Comparison of ENCODE assay signal across 9 cellular contexts in the genomic region with DNA sequence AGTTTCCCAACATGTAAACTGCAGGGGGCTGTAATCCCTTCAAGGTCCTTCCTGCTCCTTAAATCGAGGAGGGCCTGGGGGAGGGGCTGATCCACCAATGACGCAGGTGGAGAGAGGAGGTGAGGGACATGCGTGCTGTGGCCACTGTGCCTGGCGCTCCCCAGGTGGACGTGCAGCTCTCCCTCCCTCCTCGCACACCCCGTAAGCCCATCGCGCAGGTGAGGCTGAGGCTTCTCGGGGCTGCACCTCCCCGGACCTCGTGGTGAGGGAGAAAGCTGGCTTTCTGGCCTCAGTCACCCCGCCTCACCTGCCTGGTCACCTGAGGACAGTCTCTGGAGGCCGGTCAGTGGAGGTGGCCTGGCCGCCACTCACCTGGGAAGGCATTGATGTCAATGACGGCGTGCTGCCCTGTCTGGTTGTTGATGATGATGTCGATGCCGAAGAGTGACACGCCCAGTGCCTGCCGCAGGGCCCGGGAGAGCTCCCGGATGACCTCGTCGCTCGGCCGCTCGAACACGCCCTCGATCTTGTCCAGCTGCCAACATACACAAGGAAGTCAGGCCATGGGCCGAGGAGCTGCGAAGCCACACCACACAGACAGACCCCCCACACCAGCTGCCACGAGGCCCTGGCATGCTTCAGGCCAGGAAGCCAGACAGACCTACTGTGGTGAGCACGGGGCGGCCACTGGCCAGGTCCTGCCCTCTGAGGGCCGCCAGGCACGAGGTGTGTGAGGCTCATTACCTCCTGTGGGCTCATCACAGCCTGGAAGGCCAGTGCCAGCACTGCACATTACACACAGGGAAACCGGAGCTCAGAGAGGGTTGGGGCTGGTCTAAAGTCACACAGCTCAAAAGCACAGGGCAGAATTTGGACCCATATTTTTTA. TPM values are rescaled to one million over a fixed set of nuclear protein-coding genes. Genes with fewer than 3 reads are reported as not detected.
DNase-seq lines count a peak whose midpoint lies in the region; ATAC-seq, FAIRE-seq and TF ChIP-seq lines count a peak whose summit lies in the region.
"Had no signal": no experiment of that assay in that cellular context is flagged by ENCODE, and none has a peak within 500 bp of the region (broad histone marks: within the 10 kb centered on the region; RNA-seq: fewer than 3 reads in every experiment).

No MANE protein-coding gene starts in this region.

- POLR2A ChIA-PET in A549 (lab: Yijun Ruan, JAX), result interaction anchor here (0.5 kb wide), 1 partner anchor 323 kb away, joined by 8 read pairs; no protein-coding TSS in a partner anchor

- no peak for TF ChIP-seq CTCF in A549 (IDR thresholded peaks at IDR 0.05)
- no peak for TF ChIP-seq CTCF in chondrocyte (IDR thresholded peaks at IDR 0.05)
- no peak for TF ChIP-seq CTCF in left lung (IDR thresholded peaks at IDR 0.05)

- H3K27me3 ChIP-seq in left lung, result no peaks in the 10 kb centered on the region

- DNase-seq in A549 (ENCODE audit: low read depth in 1 of 2, low spot score in 1 of 2) (peak; percentile 39 to 91), LoVo (ENCODE audit: low spot score) (peak; percentile 83), chondrocyte (ENCODE audit: low spot score) (peak; percentile 76), left lung (peak in 1 of 2 donors; percentile 82), SKM-1 (lab: John Stamatoyannopoulos, UW; ENCODE audit: unreplicated experiment) (no peak), putamen (ENCODE audit: low spot score) (no peak), ecto neural progenitor cell (ENCODE audit: low spot score) (no peak), NCI-H146 treated with DMSO at 0.1 percent for 48 hours (lab: John Stamatoyannopoulos, UW; ENCODE audit: unreplicated experiment) (no peak)
- DNase-seq: CD4-positive, alpha-beta memory T cell had no signal

- intact Hi-C loops in left lung (cut with DNase I), result no loop called here

- no peak for FAIRE-seq in A549 (lab: Jason Lieb, UNC)

- peak; percentile 62 to 87 for ATAC-seq in A549
- ATAC-seq in left lung, result peak; percentile 57

- no peak for TF ChIP-seq RAD21 in A549 (conservative IDR thresholded peaks at IDR 0.05 in 1 of 2, IDR thresholded peaks at IDR 0.05 in 1 of 2)

- H3K4me1 Mint-ChIP-seq in chondrocyte (ENCODE audit: low read depth), result peaks cover 11% of the 10 kb centered on the region
- H3K4me1 Mint-ChIP-seq: CD4-positive, alpha-beta memory T cell had no signal

- H3K27me3 Mint-ChIP-seq in chondrocyte (ENCODE audit: low read depth), result no peaks in the 10 kb centered on the region
- H3K27me3 Mint-ChIP-seq: CD4-positive, alpha-beta memory T cell had no signal

- CTCF ChIA-PET in A549 (lab: Yijun Ruan, JAX), result interaction anchor here (0.6 to 5.3 kb wide), 11 partner anchors 9 to 288 kb away, joined by 3 to 30 read pairs (median 6); a partner anchor contains a TSS

- WGBS in A549 (ENCODE audit: missing lambda C conversion rate), result 33% methylated on average over 28 of the region's 38 CpGs

- no peaks in the 10 kb centered on the region for H3K9me3 ChIP-seq in A549
- no peaks in the 10 kb centered on the region for H3K9me3 ChIP-seq in left lung

- H3K4me3 ChIP-seq in A549 (no peak overlapping the region), left lung (no peak overlapping the region)

- no peak overlapping the region for H3K4me3 Mint-ChIP-seq in chondrocyte (ENCODE audit: unreplicated experiment)
- H3K4me3 Mint-ChIP-seq: CD4-positive, alpha-beta memory T cell had no signal

- H3K36me3 Mint-ChIP-seq in chondrocyte (ENCODE audit: low read depth), result peaks cover 13% of the 10 kb centered on the region

- peak overlapping the region; percentile 34 for H3K4me2 ChIP-seq in A549

- H3K27ac ChIP-seq in A549, result peak overlapping the region; percentile 59 to 88
- no peak overlapping the region for H3K27ac ChIP-seq in left lung

- TF ChIP-seq EP300 in A549 (IDR thresholded peaks at IDR 0.05), result no peak

- H3K9me3 Mint-ChIP-seq in chondrocyte (ENCODE audit: low read depth), result no peaks in the 10 kb centered on the region

- no peak for TF ChIP-seq POLR2A in A549 (IDR thresholded peaks at IDR 0.05; ENCODE audit: low read length)

- peaks cover 20% of the 10 kb centered on the region for H3K4me1 ChIP-seq in A549
- H3K4me1 ChIP-seq in left lung, result no peaks in the 10 kb centered on the region

- peak overlapping the region; percentile 65 for H3K27ac Mint-ChIP-seq in chondrocyte (ENCODE audit: unreplicated experiment)

- peaks cover 2 to 99% of the 10 kb centered on the region in 2 donors for H3K36me3 ChIP-seq in left lung

TF ChIP-seq in A549, 52 proteins besides CTCF, POLR2A, EP300 and RAD21 (continues in another document):
- TF ChIP-seq RNF2 (IDR thresholded peaks at IDR 0.05; ENCODE audit: borderline replicate concordance, low read depth) (peak; percentile 40; the same call in 1 of the 2 replicates), BHLHE40 (IDR thresholded peaks at IDR 0.05; ENCODE audit: low read depth, low read length) (no peak), CBX2 (IDR thresholded peaks at IDR 0.05; ENCODE audit: borderline replicate concordance, low read depth) (no peak), JUN (IDR thresholded peaks at IDR 0.05) (peak in 1 of 2 experiments; percentile 49; a peak in 1 of 5 replicates), MAZ (IDR thresholded peaks at IDR 0.05; ENCODE audit: borderline replicate concordance, low read depth, low read length) (no peak), PHF8 (IDR thresholded peaks at IDR 0.05; ENCODE audit: borderline replicate concordance, low read depth) (no peak), HOXB5 (CRISPR knock-in tag; IDR thresholded peaks at IDR 0.05) (0 out of 2 replicates have a peak, but pooled peaks have one; percentile 52), CBX8 (IDR thresholded peaks at IDR 0.05) (no peak), HEYL (CRISPR knock-in tag; IDR thresholded peaks at IDR 0.05) (no peak), ZFP36 (IDR thresholded peaks at IDR 0.05; ENCODE audit: borderline replicate concordance, partially characterized antibody) (peak; percentile 81), SREBF2 (IDR thresholded peaks at IDR 0.05) (no peak), MAFK (IDR thresholded peaks at IDR 0.05; ENCODE audit: partially characterized antibody) (no peak), FOSL2 (IDR thresholded peaks at IDR 0.05) (no peak), FOSL2 (CRISPR knock-in tag; IDR thresholded peaks at IDR 0.05) (no peak; the same call in 1 of the 2 replicates), KDM1A (IDR thresholded peaks at IDR 0.05; ENCODE audit: low read depth) (peak; percentile 52; the same call in 1 of the 2 replicates), NFE2L2 (conservative IDR thresholded peaks at IDR 0.05; ENCODE audit: low read length) (no peak), FOSB (CRISPR knock-in tag; IDR thresholded peaks at IDR 0.05) (no peak), TFCP2L1 (CRISPR knock-in tag; IDR thresholded peaks at IDR 0.05) (0 out of 2 replicates have a peak, but pooled peaks have one; percentile 42), JUNB (IDR thresholded peaks at IDR 0.05) (no peak), GATA3 (IDR thresholded peaks at IDR 0.05; ENCODE audit: borderline replicate concordance) (peak; percentile 39; the same call in 1 of the 2 replicates), TP53 (CRISPR knock-in tag; IDR thresholded peaks at IDR 0.05) (peak; percentile 86), KDM5A (IDR thresholded peaks at IDR 0.05) (no peak), HDAC2 (IDR thresholded peaks at IDR 0.05) (no peak), SMC3 (IDR thresholded peaks at IDR 0.05) (no peak), EHMT2 (IDR thresholded peaks at IDR 0.05; ENCODE audit: low read depth) (no peak)
- TF ChIP-seq, protein P1, sequence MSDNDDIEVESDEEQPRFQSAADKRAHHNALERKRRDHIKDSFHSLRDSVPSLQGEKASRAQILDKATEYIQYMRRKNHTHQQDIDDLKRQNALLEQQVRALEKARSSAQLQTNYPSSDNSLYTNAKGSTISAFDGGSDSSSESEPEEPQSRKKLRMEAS (IDR thresholded peaks at IDR 0.05), result peak; percentile 98
- TF ChIP-seq, protein P2, sequence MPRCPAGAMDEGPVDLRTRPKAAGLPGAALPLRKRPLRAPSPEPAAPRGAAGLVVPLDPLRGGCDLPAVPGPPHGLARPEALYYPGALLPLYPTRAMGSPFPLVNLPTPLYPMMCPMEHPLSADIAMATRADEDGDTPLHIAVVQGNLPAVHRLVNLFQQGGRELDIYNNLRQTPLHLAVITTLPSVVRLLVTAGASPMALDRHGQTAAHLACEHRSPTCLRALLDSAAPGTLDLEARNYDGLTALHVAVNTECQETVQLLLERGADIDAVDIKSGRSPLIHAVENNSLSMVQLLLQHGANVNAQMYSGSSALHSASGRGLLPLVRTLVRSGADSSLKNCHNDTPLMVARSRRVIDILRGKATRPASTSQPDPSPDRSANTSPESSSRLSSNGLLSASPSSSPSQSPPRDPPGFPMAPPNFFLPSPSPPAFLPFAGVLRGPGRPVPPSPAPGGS (IDR thresholded peaks at IDR 0.05), result no peak
- TF ChIP-seq, protein P3, sequence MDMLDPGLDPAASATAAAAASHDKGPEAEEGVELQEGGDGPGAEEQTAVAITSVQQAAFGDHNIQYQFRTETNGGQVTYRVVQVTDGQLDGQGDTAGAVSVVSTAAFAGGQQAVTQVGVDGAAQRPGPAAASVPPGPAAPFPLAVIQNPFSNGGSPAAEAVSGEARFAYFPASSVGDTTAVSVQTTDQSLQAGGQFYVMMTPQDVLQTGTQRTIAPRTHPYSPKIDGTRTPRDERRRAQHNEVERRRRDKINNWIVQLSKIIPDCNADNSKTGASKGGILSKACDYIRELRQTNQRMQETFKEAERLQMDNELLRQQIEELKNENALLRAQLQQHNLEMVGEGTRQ (IDR thresholded peaks at IDR 0.05), result no peak
- TF ChIP-seq, protein P4, sequence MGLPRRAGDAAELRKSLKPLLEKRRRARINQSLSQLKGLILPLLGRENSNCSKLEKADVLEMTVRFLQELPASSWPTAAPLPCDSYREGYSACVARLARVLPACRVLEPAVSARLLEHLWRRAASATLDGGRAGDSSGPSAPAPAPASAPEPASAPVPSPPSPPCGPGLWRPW (IDR thresholded peaks at IDR 0.05), result no peak
- TF ChIP-seq, protein P5, sequence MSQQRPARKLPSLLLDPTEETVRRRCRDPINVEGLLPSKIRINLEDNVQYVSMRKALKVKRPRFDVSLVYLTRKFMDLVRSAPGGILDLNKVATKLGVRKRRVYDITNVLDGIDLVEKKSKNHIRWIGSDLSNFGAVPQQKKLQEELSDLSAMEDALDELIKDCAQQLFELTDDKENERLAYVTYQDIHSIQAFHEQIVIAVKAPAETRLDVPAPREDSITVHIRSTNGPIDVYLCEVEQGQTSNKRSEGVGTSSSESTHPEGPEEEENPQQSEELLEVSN (IDR thresholded peaks at IDR 0.05; ENCODE audit: borderline replicate concordance, low read depth), result peak; percentile 95

RNA-seq across cellular contexts. Expression of a gene that starts 23.3 kb away (rescaled TPM):
- polyA plus RNA-seq in A549 (2011; rRNA removed), result 0.11 and 0.32 TPM in 2 replicates
- polyA plus RNA-seq in A549 (2012; cell fraction: cytosol; rRNA removed), result 0.44 and 0.45 TPM in 2 replicates
- 0.83 and 0.94 TPM in 2 replicates for polyA plus RNA-seq in A549 (2012; cell fraction: nucleus; rRNA removed)
- 0.61 to 0.73 TPM (median 0.70 TPM) in 3 replicates for polyA plus RNA-seq in A549 (2017; fragmentation: RNase III; extraction: RNeasy Plus Mini Kit Qiagen cat#74134 plus additional on column Dnase treatment)
- not detected in 2 replicates for polyA minus RNA-seq in A549 (2011; rRNA and poly(A)+ RNA removed)
- total RNA-seq in chondrocyte, result not detected in 3 replicates
- total RNA-seq in left lung, result under 1 TPM in 1 of 2 donors, not detected in 1; 0.12 TPM
- total RNA-seq: CD4-positive, alpha-beta memory T cell had no signal
- polyA plus RNA-seq: CD4-positive, alpha-beta memory T cell had no signal

Comparison
In these comparisons a context has a peak if more than half of its experiments do, and no peak if none do; other contexts are left out.
1. DNase-seq: peak in A549 (2 of 2), LoVo (single experiment) and chondrocyte (single experiment); none in SKM-1 (single experiment), putamen (single experiment), ecto neural progenitor cell (single experiment) and NCI-H146 treated with DMSO at 0.1 percent for 48 hours (single experiment).
2. H3K27ac ChIP-seq: peak in A549 (2 of 2); none in left lung (0 of 2).